Comparison of ENCODE assay signal across 17 cellular contexts in the genomic region with DNA sequence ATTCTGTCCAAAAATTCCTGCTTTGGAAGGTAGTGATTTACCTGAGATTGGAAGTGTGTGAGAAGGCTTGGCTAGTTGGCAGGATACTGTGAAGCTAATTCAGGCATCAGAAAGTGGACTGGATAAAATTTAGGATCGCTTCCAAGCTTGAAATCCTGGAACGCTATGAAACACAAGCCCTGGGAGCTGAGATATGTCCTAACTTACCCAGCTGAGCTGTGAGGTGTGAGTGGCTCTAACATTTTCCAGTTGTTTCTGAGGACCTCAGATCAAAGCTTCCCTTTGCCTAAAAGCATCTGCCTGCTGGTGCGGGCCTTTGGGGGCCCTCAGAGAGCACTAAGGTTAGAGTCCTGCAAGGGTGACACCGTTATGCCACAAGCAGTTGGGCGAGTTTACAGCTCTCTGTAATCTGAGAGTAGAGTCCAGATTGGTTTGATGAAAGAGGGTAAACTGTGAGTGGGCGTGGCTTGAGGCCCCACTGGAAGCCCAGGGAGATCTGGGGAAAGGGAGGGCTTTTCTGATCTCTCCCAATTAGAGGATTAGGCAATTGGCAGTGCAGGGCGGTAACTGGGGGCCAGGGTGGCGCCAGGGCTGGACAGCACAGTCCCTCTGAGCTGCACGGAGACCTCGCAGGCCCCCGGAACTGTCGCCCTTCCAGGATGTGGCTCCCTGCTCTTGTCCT.
DNase-seq lines count a peak whose midpoint lies in the region; ATAC-seq, FAIRE-seq and TF ChIP-seq lines count a peak whose summit lies in the region.
"Had no signal": no experiment of that assay in that cellular context is flagged by ENCODE, and none has a peak within 500 bp of the region (broad histone marks: within the 10 kb centered on the region; RNA-seq: fewer than 3 reads in every experiment).

No MANE protein-coding gene starts in this region.

- H3K4me3 ChIP-seq in bronchial epithelial cell (ENCODE audit: low read depth, low read length): no peak overlapping the region
- H3K4me3 ChIP-seq: ascending aorta, pancreas, uterus had no signal

- H3K27me3 ChIP-seq in bronchial epithelial cell (ENCODE audit: control insufficient read depth, insufficient read depth, low read length): no peaks in the 10 kb centered on the region
- H3K27me3 ChIP-seq: ascending aorta, pancreas, uterus had no signal

- no peaks in the 10 kb centered on the region for H3K9me3 Mint-ChIP-seq in progenitor cell of endocrine pancreas (ENCODE audit: low read depth)

- peaks cover 52% of the 10 kb centered on the region for H3K27me3 Mint-ChIP-seq in progenitor cell of endocrine pancreas

- peak overlapping the region; percentile 57 for H3K4me3 Mint-ChIP-seq in progenitor cell of endocrine pancreas (ENCODE audit: low read depth)
- H3K4me3 Mint-ChIP-seq: activated CD4-positive, alpha-beta T cell treated with anti-CD3 and anti-CD28 coated beads, Interleukin-2, amount 10 ng/mL, durations not matched to agents 24 days and 14 days; B cell had no signal

- no peaks in the 10 kb centered on the region for H3K36me3 Mint-ChIP-seq in progenitor cell of endocrine pancreas (ENCODE audit: insufficient read depth)

- peaks cover 1% of the 10 kb centered on the region for H3K4me1 Mint-ChIP-seq in progenitor cell of endocrine pancreas (ENCODE audit: low read depth)
- H3K4me1 Mint-ChIP-seq: activated CD4-positive, alpha-beta T cell treated with anti-CD3 and anti-CD28 coated beads, Interleukin-2, amount 10 ng/mL, durations not matched to agents 24 days and 14 days; B cell had no signal

- no peak for ATAC-seq in GM21737 (IDR thresholded peaks at IDR 0.05; ENCODE audit: unreplicated experiment)
- ATAC-seq in HG03280 (IDR thresholded peaks at IDR 0.05; ENCODE audit: unreplicated experiment): no peak

- no peaks in the 10 kb centered on the region for H3K36me3 ChIP-seq in bronchial epithelial cell (ENCODE audit: control insufficient read depth, insufficient read depth, low read length)
- H3K36me3 ChIP-seq: ascending aorta, pancreas, uterus had no signal

- H3K27ac Mint-ChIP-seq in progenitor cell of endocrine pancreas: no peak overlapping the region
- H3K27ac Mint-ChIP-seq: activated CD4-positive, alpha-beta T cell treated with anti-CD3 and anti-CD28 coated beads, Interleukin-2, amount 10 ng/mL, durations not matched to agents 24 days and 14 days; B cell had no signal

- DNase-seq in ELF-1 (ENCODE audit: low read depth, low spot score) (peak; percentile 14), bronchial epithelial cell (ENCODE audit: low read depth) (no peak), iPS-NIHi11 (ENCODE audit: low spot score) (peak; percentile 62), progenitor cell of endocrine pancreas (ENCODE audit: low spot score, unreplicated experiment) (no peak), AG08395 (ENCODE audit: low spot score) (no peak), UCSD-AML1 (lab: John Stamatoyannopoulos, UW; ENCODE audit: unreplicated experiment) (no peak)
- DNase-seq: activated CD4-positive, alpha-beta T cell treated with anti-CD3 and anti-CD28 coated beads, Interleukin-2, amount 10 ng/mL, durations not matched to agents 24 days and 14 days; DMS79 treated with DMSO at 0.1 percent for 48 hours; NCI-H1092 treated with DMSO at 0.1 percent for 48 hours; NCI-H446; uterus had no signal

- no peak for TF ChIP-seq CTCF in bronchial epithelial cell (IDR thresholded peaks at IDR 0.05; ENCODE audit: insufficient read depth, low read length, severe bottlenecking)
- TF ChIP-seq CTCF in progenitor cell of endocrine pancreas (IDR thresholded peaks at IDR 0.05; ENCODE audit: unreplicated experiment): no peak

- peak; percentile 13 for FAIRE-seq in bronchial epithelial cell (lab: Jason Lieb, UNC)
- FAIRE-seq: frontal cortex, pancreas had no signal

Comparison
In these comparisons a context has a peak if more than half of its experiments do, and no peak if none do; other contexts are left out.
1. DNase-seq: peak in ELF-1 (single experiment) and iPS-NIHi11 (single experiment); none in bronchial epithelial cell (single experiment), progenitor cell of endocrine pancreas (single experiment), AG08395 (single experiment) and UCSD-AML1 (single experiment).